Comparison of ENCODE assay signal across 8 cellular contexts in the genomic region with DNA sequence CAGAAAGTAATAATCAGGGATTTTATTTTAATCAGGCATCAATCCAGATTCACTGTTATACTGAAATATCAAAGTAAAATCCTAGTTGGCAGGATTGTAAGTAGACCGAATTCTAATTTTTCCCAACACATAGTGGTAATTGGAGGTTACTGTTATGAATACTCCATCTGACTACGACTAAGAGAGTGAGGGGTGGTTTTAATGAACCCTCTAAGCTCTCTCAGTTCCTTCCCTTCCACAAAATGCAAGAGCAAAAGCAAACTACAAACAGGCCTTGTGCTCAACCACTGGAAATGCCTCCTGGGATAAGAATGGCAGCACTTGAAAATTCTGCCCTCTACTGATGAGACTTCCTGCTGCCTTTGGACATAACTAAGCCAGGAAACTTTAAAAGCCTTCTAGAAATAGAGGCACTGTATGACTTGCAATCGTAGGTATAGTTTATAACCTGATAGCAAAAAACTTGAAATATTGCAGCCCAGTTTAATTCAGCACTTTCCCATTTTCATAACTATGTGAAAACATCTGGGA.
DNase-seq lines count a peak whose midpoint lies in the region; ATAC-seq and TF ChIP-seq lines count a peak whose summit lies in the region.

No MANE protein-coding gene starts in this region.

- H3K27me3 ChIP-seq in heart right ventricle (no peaks in the 10 kb centered on the region), tibial artery (no peaks in the 10 kb centered on the region)

- no peak overlapping the region for H3K4me3 ChIP-seq in heart right ventricle
- no peak overlapping the region for H3K4me3 ChIP-seq in tibial artery

- in situ Hi-C loops in ACHN (cut with HindIII; ENCODE audit: low pct_ligation_motif_present, low pct_unique_long_range_greater_than_20kb, low sequenced_read_pairs) = loop anchor here (25.0 kb wide), 1 partner anchor 368 kb away; no protein-coding TSS in a partner anchor

- H3K4me1 ChIP-seq in heart right ventricle (no peaks in the 10 kb centered on the region), tibial artery (no peaks in the 10 kb centered on the region)

- ATAC-seq in GM19463 (IDR thresholded peaks at IDR 0.05; ENCODE audit: unreplicated experiment) = peak; percentile 42
- ATAC-seq in heart right ventricle = peak in 6 of 8 donors; percentile 34 to 69 (median 55)
- no peak for ATAC-seq in HG03039 (IDR thresholded peaks at IDR 0.05; ENCODE audit: unreplicated experiment)
- ATAC-seq in HG03139 (IDR thresholded peaks at IDR 0.05; ENCODE audit: unreplicated experiment) = no peak

- H3K9me3 ChIP-seq in heart right ventricle (no peaks in the 10 kb centered on the region), tibial artery (no peaks in the 10 kb centered on the region)

- H3K27ac ChIP-seq in heart right ventricle (peak overlapping the region in 1 of 10 donors; percentile 14), tibial artery (no peak overlapping the region)

- peak in 8 of 9 donors; percentile 6 to 58 (median 40) for TF ChIP-seq CTCF in heart right ventricle (IDR thresholded peaks at IDR 0.05)
- peak in 1 of 2 experiments; percentile 36 for TF ChIP-seq CTCF in tibial artery (IDR thresholded peaks at IDR 0.05)

- intact Hi-C loops in heart right ventricle (cut with DNase I) (loop anchor here in 4 of 10 donors (5.0 to 10.0 kb wide), 3 partner anchors 126 to 186 kb away; partner anchors contain the start of gene SLC16A7 (in 3 of the 4)), tibial artery (cut with DNase I; ENCODE audit: low total_unique reads) (no loop called here)

- WGBS in heart right ventricle, 2 donors = 54 to 70% methylated on average over 3 of the region's 3 CpGs

- H3K36me3 ChIP-seq in heart right ventricle (peaks cover 0 to 18% (median 0%) of the 10 kb centered on the region in 9 donors), tibial artery (no peaks in the 10 kb centered on the region)

- peak; percentile 73 for DNase-seq in ACHN
- peak; percentile 47 for DNase-seq in RPMI7951 (ENCODE audit: low read depth)
- no peak for DNase-seq in heart right ventricle
- no peak for DNase-seq in GF-D8 (lab: John Stamatoyannopoulos, UW)
- no peak for DNase-seq in tibial artery

Comparison
In these comparisons a context has a peak if more than half of its experiments do, and no peak if none do; other contexts are left out.
1. DNase-seq: peak in ACHN (single experiment) and RPMI7951 (single experiment); none in heart right ventricle (0 of 2), GF-D8 (single experiment) and tibial artery (0 of 2).
2. ATAC-seq: peak in GM19463 (single experiment) and heart right ventricle (6 of 8); none in HG03039 (single experiment) and HG03139 (single experiment).